ENCODE assay signal across 13 cellular contexts in genomic region chr19:1122021-1122971, GRCh38.
"Had no signal": no experiment of that assay in that cellular context is flagged by ENCODE, and none has a peak within 500 bp of the region (broad histone marks: within the 10 kb centered on the region; RNA-seq: fewer than 3 reads in every experiment).

No MANE protein-coding gene starts in this region.

- DNase-seq: hypothalamus, retina, substantia nigra had no signal

- H3K27ac Mint-ChIP-seq: activated naive CD4-positive, alpha-beta T cell treated with anti-CD3 and anti-CD28 coated beads, Interleukin-2, amount 10 ng/mL, durations not matched to agents 7 days and 5 days; activated T-helper 2 cell treated with anti-CD3 and anti-CD28 coated beads, Interferon-gamma antibody, Interleukin-2, Interleukin-4, amounts not matched to agents 10 μg/mL and 5 μg/mL and 100 μg/mL, durations not matched to agents 14 hours and 24 hours and 36 hours had no signal

- H3K4me3 ChIP-seq: lung, SK-N-MC, transverse colon had no signal

- H3K27me3 ChIP-seq: neutrophil, transverse colon had no signal

- H3K4me1 Mint-ChIP-seq: activated naive CD4-positive, alpha-beta T cell treated with anti-CD3 and anti-CD28 coated beads, Interleukin-2, amount 10 ng/mL, durations not matched to agents 7 days and 5 days; central memory CD8-positive, alpha-beta T cell had no signal

- FAIRE-seq: small intestine had no signal

- H3K4me3 Mint-ChIP-seq: activated naive CD4-positive, alpha-beta T cell treated with anti-CD3 and anti-CD28 coated beads, Interleukin-2, amount 10 ng/mL, durations not matched to agents 7 days and 5 days; central memory CD8-positive, alpha-beta T cell; stimulated activated effector memory CD8-positive, alpha-beta T cell treated with anti-CD3 and anti-CD28 coated beads, Interleukin-12 subunit alpha, Interleukin-12 subunit beta, amount 100 ng/mL, for 72 hours had no signal

- H3K9me3 Mint-ChIP-seq: activated naive CD4-positive, alpha-beta T cell treated with anti-CD3 and anti-CD28 coated beads, Interleukin-2, amount 10 ng/mL, durations not matched to agents 7 days and 5 days; activated T-helper 2 cell treated with anti-CD3 and anti-CD28 coated beads, Interferon-gamma antibody, Interleukin-2, Interleukin-4, amounts not matched to agents 10 μg/mL and 5 μg/mL and 100 μg/mL, durations not matched to agents 14 hours and 24 hours and 36 hours; central memory CD8-positive, alpha-beta T cell; naive thymus-derived CD4-positive, alpha-beta T cell; stimulated activated effector memory CD8-positive, alpha-beta T cell treated with anti-CD3 and anti-CD28 coated beads, Interleukin-12 subunit alpha, Interleukin-12 subunit beta, amount 100 ng/mL, for 72 hours had no signal

- H3K9me3 ChIP-seq: neutrophil, transverse colon had no signal

- H3K27me3 Mint-ChIP-seq: activated naive CD4-positive, alpha-beta T cell treated with anti-CD3 and anti-CD28 coated beads, Interleukin-2, amount 10 ng/mL, durations not matched to agents 7 days and 5 days; central memory CD8-positive, alpha-beta T cell; naive thymus-derived CD4-positive, alpha-beta T cell had no signal

- H3K27ac ChIP-seq: SK-N-MC had no signal
